1 cellular context compared by ENCODE assay signal in the genomic region with DNA sequence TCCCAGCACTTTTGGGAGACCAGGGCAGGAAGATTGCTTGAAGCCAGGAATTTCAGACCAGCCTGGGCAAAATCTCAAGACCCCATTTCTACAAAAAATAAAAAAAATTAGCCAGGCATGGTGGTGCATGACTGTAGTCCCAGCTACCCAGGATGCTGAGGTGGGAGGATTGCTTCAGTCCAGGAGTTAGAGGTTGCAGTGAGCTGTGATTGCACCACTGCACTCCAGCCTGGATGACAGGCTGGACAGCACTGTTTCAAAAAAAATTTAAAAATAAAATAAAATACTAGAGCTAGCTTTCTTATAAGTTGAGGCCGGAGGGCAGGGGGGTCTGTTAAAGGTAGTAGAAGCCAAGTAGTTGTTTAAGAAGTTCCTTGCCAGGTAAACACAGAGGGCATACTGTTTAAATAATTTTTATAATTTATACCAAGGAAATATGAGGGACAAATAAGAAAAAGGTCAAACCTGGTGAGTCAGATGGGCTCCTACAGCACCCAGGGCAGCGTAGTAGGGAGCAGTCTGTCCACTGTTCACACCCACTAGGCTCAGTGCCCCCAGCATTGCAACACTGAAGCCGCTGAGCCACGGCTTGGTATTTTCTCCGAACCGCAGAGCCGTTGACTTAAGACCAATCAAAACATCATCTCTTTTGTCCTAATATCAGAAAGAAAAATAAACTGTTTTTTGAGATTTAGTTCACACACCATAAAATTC.
TF ChIP-seq lines count a peak whose summit lies in the region.

No MANE protein-coding gene starts in this region.

TF ChIP-seq in HepG2, 621 proteins besides CTCF, POLR2A, EP300 and RAD21:
- no peak for TF ChIP-seq ZNF788 (CRISPR knock-in tag; IDR thresholded peaks at IDR 0.05; ENCODE audit: borderline replicate concordance)
- TF ChIP-seq ZNF350 (CRISPR knock-in tag; IDR thresholded peaks at IDR 0.05; ENCODE audit: borderline replicate concordance, low read depth), result no peak
- TF ChIP-seq KAT7 (CRISPR knock-in tag; IDR thresholded peaks at IDR 0.05; ENCODE audit: borderline replicate concordance), result no peak
- TF ChIP-seq ZNF761 (CRISPR knock-in tag; conservative IDR thresholded peaks at IDR 0.05), result no peak
- no peak for TF ChIP-seq STAG1 (CRISPR knock-in tag; IDR thresholded peaks at IDR 0.05)
- no peak for TF ChIP-seq NR2F1 (CRISPR knock-in tag; IDR thresholded peaks at IDR 0.05)
